Comparison of ENCODE assay signal across 11 cellular contexts in the genomic region with DNA sequence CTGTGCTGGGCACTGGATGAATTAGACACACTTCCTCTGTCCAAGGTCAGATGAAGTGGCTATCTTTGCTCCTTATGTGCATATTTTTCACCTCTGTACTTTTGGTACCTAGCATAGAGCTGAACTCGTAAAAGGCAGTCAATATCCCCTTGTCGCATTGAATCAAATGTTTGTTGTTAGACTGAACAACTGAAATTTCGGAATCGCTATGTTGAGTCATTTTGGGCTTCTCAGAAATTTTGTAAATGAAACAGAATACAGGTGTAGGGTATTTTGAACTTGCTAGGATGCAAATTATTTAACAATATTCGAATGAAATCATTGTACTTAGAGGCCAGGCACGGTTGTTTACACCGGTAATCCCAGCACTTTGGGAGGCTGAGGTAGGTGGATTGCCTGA. TPM values are rescaled to one million over a fixed set of nuclear protein-coding genes. Genes with fewer than 3 reads are reported as not detected.
"Had no signal": no experiment of that assay in that cellular context is flagged by ENCODE, and none has a peak within 500 bp of the region (broad histone marks: within the 10 kb centered on the region; RNA-seq: fewer than 3 reads in every experiment).

No MANE protein-coding gene starts in this region.

- H3K27ac Mint-ChIP-seq: GM23338, H9, IgD-negative memory B cell had no signal

- H3K4me3 ChIP-seq: GM23338 had no signal

- FAIRE-seq: H1, H54, HepG2 had no signal

- H3K27me3 Mint-ChIP-seq: IgD-negative memory B cell had no signal

- H3K27ac ChIP-seq: HL-60, KMS-11 had no signal

- H3K4me2 ChIP-seq: GM23338, KMS-11 had no signal

- H3K4me3 Mint-ChIP-seq: GM23338, H9, IgD-negative memory B cell had no signal

- ATAC-seq: GM23338, HepG2 had no signal

- H3K9ac ChIP-seq: KMS-11 had no signal

- H3K9me3 Mint-ChIP-seq: GM23338, H9, IgD-negative memory B cell had no signal

- DNase-seq: H9, HCEC 1CT, Karpas-422, KBM-7 had no signal

- H3K4me1 Mint-ChIP-seq: GM23338, H9, IgD-negative memory B cell had no signal

- H3K36me3 Mint-ChIP-seq: IgD-negative memory B cell had no signal

RNA-seq across cellular contexts. Expression of gene PDE4B, which starts 48.0 kb away (rescaled TPM):
- total RNA-seq: HepG2 had no signal
- polyA plus RNA-seq: HepG2 had no signal
